ENCODE assay signal across 9 cellular contexts in the genomic region with DNA sequence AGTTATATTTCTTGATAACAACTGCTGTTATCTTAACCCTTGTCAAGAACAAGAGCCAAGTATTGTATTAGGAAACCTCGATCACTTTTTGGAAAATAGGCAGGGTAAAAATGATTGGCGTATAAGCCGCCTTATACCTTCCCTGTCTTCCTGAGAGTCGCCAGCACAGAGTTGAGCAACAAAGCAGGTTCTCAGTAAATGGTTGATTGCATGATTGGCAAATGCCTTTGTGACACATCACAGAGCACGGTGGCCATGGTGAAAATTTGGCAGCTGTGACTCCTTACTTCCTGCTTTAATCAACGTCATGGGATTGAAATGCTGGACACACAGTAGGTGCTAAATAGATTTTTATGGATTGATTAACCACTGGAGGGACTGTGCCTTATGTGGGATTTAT. TPM values are rescaled to one million over a fixed set of nuclear protein-coding genes. Genes with fewer than 3 reads are reported as not detected.
A peak's percentile ranks its signal among the peaks of the same experiment; 100 is the strongest.
DNase-seq lines count a peak whose midpoint lies in the region; ATAC-seq and TF ChIP-seq lines count a peak whose summit lies in the region.
"Had no signal": no experiment of that assay in that cellular context is flagged by ENCODE, and none has a peak within 500 bp of the region (broad histone marks: within the 10 kb centered on the region; RNA-seq: fewer than 3 reads in every experiment).

No MANE protein-coding gene starts in this region.

- H3K4me1 ChIP-seq in SJCRH30 (peaks cover 30% of the 10 kb centered on the region), tibial artery (peaks cover 0 to 11% (median 8%) of the 10 kb centered on the region in 4 donors)

- no peak for TF ChIP-seq CTCF in fibroblast of pulmonary artery (IDR thresholded peaks at IDR 0.05; ENCODE audit: low read length, missing control alignments)
- no peak for TF ChIP-seq CTCF in tibial artery (IDR thresholded peaks at IDR 0.05)

- H3K4me3 ChIP-seq in SJCRH30 (peak overlapping the region; percentile 3; the same call in 1 of the 2 replicates), fibroblast of pulmonary artery (replicated peaks; ENCODE audit: low read depth, low read length) (no peak overlapping the region), tibial artery (no peak overlapping the region)
- H3K4me3 ChIP-seq: Peyer's patch had no signal

- H3K27ac ChIP-seq in SJCRH30 = peak overlapping the region; percentile 52
- H3K27ac ChIP-seq in tibial artery = no peak overlapping the region

- H3K9me3 Mint-ChIP-seq in IgD-negative memory B cell = no peaks in the 10 kb centered on the region

- H3K4me3 Mint-ChIP-seq in IgD-negative memory B cell = peak overlapping the region; percentile 62 to 95 (median 81)

- H3K27me3 ChIP-seq in SJCRH30 (no peaks in the 10 kb centered on the region), tibial artery (no peaks in the 10 kb centered on the region)

- H3K9me3 ChIP-seq in SJCRH30 (replicated peaks) (no peaks in the 10 kb centered on the region), tibial artery (no peaks in the 10 kb centered on the region)
- H3K9me3 ChIP-seq: Peyer's patch had no signal

- H3K4me1 Mint-ChIP-seq in IgD-negative memory B cell = peaks cover 13 to 21% (median 21%) of the 10 kb centered on the region in 3 donors

- no peaks in the 10 kb centered on the region for H3K27me3 Mint-ChIP-seq in IgD-negative memory B cell

- H3K27ac Mint-ChIP-seq in IgD-negative memory B cell = peak overlapping the region; percentile 1 to 94 (median 71)

- H3K36me3 ChIP-seq in SJCRH30 = no peaks in the 10 kb centered on the region
- H3K36me3 ChIP-seq in tibial artery = no peaks in the 10 kb centered on the region
- H3K36me3 ChIP-seq: Peyer's patch had no signal

- DNase-seq in DMS153 treated with DMSO at 0.1 percent for 48 hours (lab: John Stamatoyannopoulos, UW; ENCODE audit: unreplicated experiment) = peak; percentile 82
- peak; percentile 76 to 81 for DNase-seq in SJCRH30
- DNase-seq in fibroblast of pulmonary artery (ENCODE audit: low read depth) = peak; percentile 82
- peak; percentile 48 to 79 for DNase-seq in tibial artery
- DNase-seq in retina = no peak

- no peak for ATAC-seq in GM19452 (IDR thresholded peaks at IDR 0.05; ENCODE audit: unreplicated experiment)
- no peak for ATAC-seq in GM21529 (IDR thresholded peaks at IDR 0.05; ENCODE audit: unreplicated experiment)

- no peaks in the 10 kb centered on the region for H3K36me3 Mint-ChIP-seq in IgD-negative memory B cell

- intact Hi-C loops in tibial artery (cut with DNase I; ENCODE audit: low total_unique reads) = loop anchor here (10.0 kb wide), 1 partner anchor 244 kb away; no protein-coding TSS in a partner anchor

RNA-seq across cellular contexts. Expression of a gene that starts 3.9 kb away (rescaled TPM):
- 0.11 TPM for polyA plus RNA-seq in IgD-negative memory B cell
- 30.8 and 34.1 TPM in 2 replicates for total RNA-seq in SJCRH30 (2014; rRNA removed; shearing (Covaris generic))
